ENCODE assay signal across 8 cellular contexts in genomic region chr9:98807070-98807810, GRCh38. TPM values are rescaled to one million over a fixed set of nuclear protein-coding genes. Genes with fewer than 3 reads are reported as not detected.
DNase-seq lines count a peak whose midpoint lies in the region; ATAC-seq and TF ChIP-seq lines count a peak whose summit lies in the region.

GALNT12 (plus strand) TSS chr9:98807670; CDS start chr9:98807699, 29 bp downstream.

- H3K27ac Mint-ChIP-seq in CD4-positive, CD25-positive, alpha-beta regulatory T cell, result peak within 1 kb of the TSS; percentile 8 to 59 (median 17)
- H3K27ac Mint-ChIP-seq in activated naive CD4-positive, alpha-beta T cell treated with anti-CD3 and anti-CD28 coated beads, Interleukin-2, amount 50 U/mL, for 24 hours, result no peak within 1 kb of the TSS

- peak within 1 kb of the TSS; percentile 76 to 94 (median 90) for H3K4me3 Mint-ChIP-seq in CD4-positive, CD25-positive, alpha-beta regulatory T cell
- H3K4me3 Mint-ChIP-seq in activated naive CD4-positive, alpha-beta T cell treated with anti-CD3 and anti-CD28 coated beads, Interleukin-2, amount 50 U/mL, for 24 hours, result peak within 1 kb of the TSS; percentile 91

- no peaks in the 10 kb centered on the region for H3K9me3 ChIP-seq in CD4-positive, CD25-positive, alpha-beta regulatory T cell (ENCODE audit: control insufficient read depth in 2 of 2, low read length in 2 of 2)
- no peaks in the 10 kb centered on the region for H3K9me3 ChIP-seq in PC-9 (ENCODE audit: insufficient read depth, low read depth)
- no peaks in the 10 kb centered on the region for H3K9me3 ChIP-seq in right atrium auricular region

- TSS peak; percentile 18 for BruUV-seq in PC-9 (replicated peaks; lab: Mats Ljungman, UMichigan)

- peak within 1 kb of the TSS; percentile 83 for H2AFZ ChIP-seq in PC-9

- POLR2A ChIA-PET in PC-9 (lab: Charles Lee; ENCODE audit: unreplicated experiment), result no interaction called here

- no peaks in the 10 kb centered on the region for H4K20me1 ChIP-seq in PC-9 (ENCODE audit: insufficient read depth)

- intact Hi-C loops in PC-9 (cut with micrococcal nuclease; ENCODE audit: unreplicated experiment), result loop anchor here (2.0 to 10.0 kb wide), 3 partner anchors 72 to 752 kb away; partner anchors contain the start of genes ALG2, NANS and SEC61B
- intact Hi-C loops in sciatic nerve (cut with DNase I), result no loop called here

- peak; percentile 68 to 69 for ATAC-seq in CD4-positive, CD25-positive, alpha-beta regulatory T cell (ENCODE audit: low read depth in 2 of 2)
- ATAC-seq in sciatic nerve (peak; percentile 50), HG03097 (IDR thresholded peaks at IDR 0.05; ENCODE audit: low FRiP score, unreplicated experiment) (no peak), GM21786 (IDR thresholded peaks at IDR 0.05; ENCODE audit: unreplicated experiment) (no peak)

- DNase-seq in CD4-positive, CD25-positive, alpha-beta regulatory T cell, result peak; percentile 40 to 43 (median 43)
- DNase-seq in HCEC 1CT (peak; percentile 24), PC-9 (peak; percentile 40 to 56), right atrium auricular region (ENCODE audit: low spot score) (no peak), sciatic nerve (ENCODE audit: low spot score) (no peak)

- H3K36me3 Mint-ChIP-seq in CD4-positive, CD25-positive, alpha-beta regulatory T cell, result no peaks in the 10 kb centered on the region
- H3K36me3 Mint-ChIP-seq in activated naive CD4-positive, alpha-beta T cell treated with anti-CD3 and anti-CD28 coated beads, Interleukin-2, amount 50 U/mL, for 24 hours, result peaks cover 2% of the 10 kb centered on the region

- TF ChIP-seq CTCF in PC-9 (conservative IDR thresholded peaks at IDR 0.05) (no peak), right atrium auricular region (IDR thresholded peaks at IDR 0.05) (no peak)

- no peaks in the 10 kb centered on the region for H3K36me3 ChIP-seq in CD4-positive, CD25-positive, alpha-beta regulatory T cell (ENCODE audit: control insufficient read depth, insufficient read depth, low read length)
- H3K36me3 ChIP-seq in PC-9 (ENCODE audit: low read depth) (0 out of 2 replicates have a peak, but pooled peaks cover 3% of the 10 kb centered on the region), right atrium auricular region (no peaks in the 10 kb centered on the region)

- peaks cover 28% of the 10 kb centered on the region for H3K79me2 ChIP-seq in PC-9 (ENCODE audit: low read depth)

- no peaks in the 10 kb centered on the region for H3K9me2 ChIP-seq in PC-9 (ENCODE audit: insufficient read depth)

- peak within 1 kb of the TSS; percentile 94 for H3K4me2 ChIP-seq in PC-9

- peaks cover 0 to 36% (median 20%) of the 10 kb centered on the region in 4 donors for H3K4me1 Mint-ChIP-seq in CD4-positive, CD25-positive, alpha-beta regulatory T cell
- peaks cover 30% of the 10 kb centered on the region for H3K4me1 Mint-ChIP-seq in activated naive CD4-positive, alpha-beta T cell treated with anti-CD3 and anti-CD28 coated beads, Interleukin-2, amount 50 U/mL, for 24 hours

- H3K4me1 ChIP-seq in CD4-positive, CD25-positive, alpha-beta regulatory T cell (ENCODE audit: control insufficient read depth, insufficient read depth, low read length, poor library complexity, severe bottlenecking), result peaks cover 9% of the 10 kb centered on the region
- H3K4me1 ChIP-seq in PC-9 (replicated peaks; ENCODE audit: insufficient read depth) (peaks cover 86% of the 10 kb centered on the region), right atrium auricular region (peaks cover 0 to 10% of the 10 kb centered on the region in 2 donors)

- H3K27me3 Mint-ChIP-seq in CD4-positive, CD25-positive, alpha-beta regulatory T cell, result peaks cover 55% of the 10 kb centered on the region
- no peaks in the 10 kb centered on the region for H3K27me3 Mint-ChIP-seq in activated naive CD4-positive, alpha-beta T cell treated with anti-CD3 and anti-CD28 coated beads, Interleukin-2, amount 50 U/mL, for 24 hours

- CTCF ChIA-PET in PC-9 (lab: Charles Lee), result interaction anchor here (1.3 kb wide), 1 partner anchor 41 kb away, joined by 6 read pairs; no protein-coding TSS in a partner anchor

- no peak within 1 kb of the TSS for H3K27ac ChIP-seq in CD4-positive, CD25-positive, alpha-beta regulatory T cell (ENCODE audit: insufficient read depth, low read length, poor library complexity, severe bottlenecking)
- H3K27ac ChIP-seq in PC-9 (peak within 1 kb of the TSS; percentile 77), right atrium auricular region (no peak within 1 kb of the TSS)

- H3K4me3 ChIP-seq in CD4-positive, CD25-positive, alpha-beta regulatory T cell (ENCODE audit: low read depth, low read length), result peak within 1 kb of the TSS; percentile 58
- H3K4me3 ChIP-seq in PC-9, result peak within 1 kb of the TSS; percentile 87
- H3K4me3 ChIP-seq in right atrium auricular region, result peak within 1 kb of the TSS; percentile 35 to 55

- peaks cover 15% of the 10 kb centered on the region for H3K27me3 ChIP-seq in CD4-positive, CD25-positive, alpha-beta regulatory T cell (ENCODE audit: control insufficient read depth, insufficient read depth, low read length)
- H3K27me3 ChIP-seq in PC-9 (ENCODE audit: insufficient read depth, low read depth) (no peaks in the 10 kb centered on the region), right atrium auricular region (no peaks in the 10 kb centered on the region)

- peaks cover 0 to 4% (median 0%) of the 10 kb centered on the region in 7 donors for H3K9me3 Mint-ChIP-seq in CD4-positive, CD25-positive, alpha-beta regulatory T cell
- no peaks in the 10 kb centered on the region for H3K9me3 Mint-ChIP-seq in activated naive CD4-positive, alpha-beta T cell treated with anti-CD3 and anti-CD28 coated beads, Interleukin-2, amount 50 U/mL, for 24 hours

- peaks cover 65% of the 10 kb centered on the region for H3F3A ChIP-seq in PC-9 (ENCODE audit: insufficient read depth, low read depth)

RNA-seq across cellular contexts. Expression of gene GALNT12, which starts in this region (rescaled TPM):
- total RNA-seq in CD4-positive, CD25-positive, alpha-beta regulatory T cell, result 4.7 TPM
- 1 to 10 TPM; 1.4 to 3.1 (median 2.0) TPM for polyA plus RNA-seq in CD4-positive, CD25-positive, alpha-beta regulatory T cell
- total RNA-seq in PC-9 (2021) (50.3 and 52.9 TPM in 2 replicates), right atrium auricular region (1 to 10 TPM in 1 of 2 donors, under 1 TPM in 1; 0.33 to 2.7 TPM), sciatic nerve (10.7 TPM)

Comparison
In these comparisons a context has a peak if more than half of its experiments do, and no peak if none do; other contexts are left out.
1. ATAC-seq: peak in CD4-positive, CD25-positive, alpha-beta regulatory T cell (2 of 2) and sciatic nerve (single experiment); none in HG03097 (single experiment) and GM21786 (single experiment).
2. DNase-seq: peak in CD4-positive, CD25-positive, alpha-beta regulatory T cell (3 of 3), HCEC 1CT (single experiment) and PC-9 (2 of 2); none in right atrium auricular region (single experiment) and sciatic nerve (single experiment).
3. Peak in every context shown above with its lines, with median percentiles within 50 percentile points of each other: H3K4me3 ChIP-seq.